Comparison of ENCODE assay signal across 26 cellular contexts in genomic region chr14:69819607-69820006, GRCh38. TPM values are rescaled to one million over a fixed set of nuclear protein-coding genes. Genes with fewer than 3 reads are reported as not detected.
DNase-seq lines count a peak whose midpoint lies in the region; ATAC-seq, FAIRE-seq and TF ChIP-seq lines count a peak whose summit lies in the region.
"Had no signal": no experiment of that assay in that cellular context is flagged by ENCODE, and none has a peak within 500 bp of the region (broad histone marks: within the 10 kb centered on the region; RNA-seq: fewer than 3 reads in every experiment).

No MANE protein-coding gene starts in this region.

- H3K4me1 ChIP-seq in A549: no peaks in the 10 kb centered on the region; the same call in 1 of the 3 replicates
- peaks cover 2 to 5% of the 10 kb centered on the region in 2 donors for H3K4me1 ChIP-seq in neuronal stem cell (ENCODE audit: control insufficient read depth in 2 of 2, insufficient read depth in 1 of 2, low read depth in 1 of 2, low read length in 2 of 2)

- no peak for TF ChIP-seq CTCF in A549 (IDR thresholded peaks at IDR 0.05)

- DNase-seq in A549 (ENCODE audit: low read depth in 1 of 2, low spot score in 1 of 2) (no peak), HTR-8/SVneo (ENCODE audit: insufficient read length, low spot score) (no peak), left kidney (ENCODE audit: low read depth, low spot score) (peak; percentile 42), neuronal stem cell (ENCODE audit: low spot score) (no peak), NCI-H446 treated with DMSO at 0.1 percent for 48 hours (lab: John Stamatoyannopoulos, UW) (no peak)
- no peak for DNase-seq in stimulated activated CD4-positive, alpha-beta T cell treated with anti-CD3 and anti-CD28 coated beads, Interleukin-2, amount 100 ng/mL, for 48 hours
- DNase-seq: CD4-positive, alpha-beta memory T cell; COR-L47; DMS53; KBM-7; MG63; NCI-H1105 treated with DMSO at 0.1 percent for 48 hours; NCI-H146; NCI-H1930; NCI-H2107; NCI-H524 treated with DMSO at 0.1 percent for 48 hours; NCI-H774; PC-9; SIG-M5; SK-N-SH; SW 1271 had no signal

- peak overlapping the region; percentile 13 for H2BK15ac ChIP-seq in neuronal stem cell (ENCODE audit: low read length)

- H2AFZ ChIP-seq in neuronal stem cell (ENCODE audit: low read length): peak overlapping the region; percentile 46
- H2AFZ ChIP-seq: PC-9 had no signal

- H3K4ac ChIP-seq in neuronal stem cell (ENCODE audit: low read length): no peak overlapping the region

- FAIRE-seq in A549 (lab: Jason Lieb, UNC): no peak
- peak; percentile 46 for FAIRE-seq in HTR-8/SVneo (lab: Jason Lieb, UNC)
- FAIRE-seq: G401.6 had no signal

- no peak for TF ChIP-seq POLR2A in A549 (IDR thresholded peaks at IDR 0.05; ENCODE audit: low read length)

- H3K4me3 ChIP-seq in A549 (no peak overlapping the region), neuronal stem cell (ENCODE audit: low read length in 2 of 2) (no peak overlapping the region)
- H3K4me3 ChIP-seq: MG63, PC-9 had no signal

- H2BK12ac ChIP-seq in neuronal stem cell (ENCODE audit: low read length): peak overlapping the region; percentile 59

- peak overlapping the region; percentile 65 to 69 for H3K27ac ChIP-seq in A549
- no peak overlapping the region for H3K27ac ChIP-seq in neuronal stem cell (replicated peaks; ENCODE audit: low read length)
- H3K27ac ChIP-seq: PC-9, RWPE1 had no signal

- CTCF ChIA-PET in A549 (lab: Yijun Ruan, JAX): interaction anchor here (2.1 to 15.3 kb wide), 4 partner anchors 12 to 254 kb away, joined by 8 to 199 read pairs (median 53); no protein-coding TSS in a partner anchor

- no peak overlapping the region for H3K9ac ChIP-seq in neuronal stem cell (ENCODE audit: low read depth, low read length, poor library complexity)
- H3K9ac ChIP-seq: SK-N-SH had no signal

- no peak for TF ChIP-seq RAD21 in A549 (conservative IDR thresholded peaks at IDR 0.05 in 1 of 2, IDR thresholded peaks at IDR 0.05 in 1 of 2)

- peak overlapping the region; percentile 8 for H2BK120ac ChIP-seq in neuronal stem cell (ENCODE audit: low read depth, low read length)

- peak; percentile 18 to 36; a peak in 2 of 6 replicates for ATAC-seq in A549
- ATAC-seq in HG02884 (IDR thresholded peaks at IDR 0.05; ENCODE audit: unreplicated experiment): no peak
- no peak for ATAC-seq in GM21786 (IDR thresholded peaks at IDR 0.05; ENCODE audit: unreplicated experiment)

- 72% methylated on average over 8 of the region's 8 CpGs for WGBS in A549 (ENCODE audit: missing lambda C conversion rate)
- WGBS in neuronal stem cell (ENCODE audit: extremely low coverage in 2 of 2, insufficient read length in 2 of 2, insufficient replicate concordance in 1 of 2), 2 donors: no CpG with 5 or more reads among the region's 8 CpGs

- H3K9me3 ChIP-seq in A549 (no peaks in the 10 kb centered on the region), neuronal stem cell (replicated peaks in 1 of 2; ENCODE audit: control insufficient read depth in 2 of 2, insufficient read depth in 1 of 2, low read depth in 1 of 2, low read length in 2 of 2) (peaks cover 0 to 2% of the 10 kb centered on the region in 2 donors)
- H3K9me3 ChIP-seq: MG63, SK-N-SH had no signal

- H3K14ac ChIP-seq in neuronal stem cell (ENCODE audit: low read length): peak overlapping the region; percentile 9

- no peak overlapping the region for H2AK5ac ChIP-seq in neuronal stem cell (ENCODE audit: low read depth, low read length)

- POLR2A ChIA-PET in A549 (lab: Yijun Ruan, JAX): interaction anchor here (1.2 kb wide), 1 partner anchor 254 kb away, joined by 3 read pairs; no protein-coding TSS in a partner anchor

- H3K4me2 ChIP-seq in A549: no peak overlapping the region; the same call in 2 of the 3 replicates
- H3K4me2 ChIP-seq in neuronal stem cell (ENCODE audit: insufficient read depth, low read length, poor library complexity, severe bottlenecking): no peak overlapping the region
- H3K4me2 ChIP-seq: PC-9 had no signal

- no peak overlapping the region for H4K8ac ChIP-seq in neuronal stem cell (ENCODE audit: low read depth, low read length)

- H2BK5ac ChIP-seq in neuronal stem cell (ENCODE audit: low read length): no peak overlapping the region

- no peak overlapping the region for H4K91ac ChIP-seq in neuronal stem cell (ENCODE audit: low read depth, low read length, poor library complexity)

- TF ChIP-seq EP300 in A549 (IDR thresholded peaks at IDR 0.05): no peak

- no peaks in the 10 kb centered on the region for H3K36me3 ChIP-seq in neuronal stem cell (replicated peaks in 1 of 2; ENCODE audit: control insufficient read depth in 2 of 2, insufficient read depth in 2 of 2, low read length in 2 of 2)
- H3K36me3 ChIP-seq: MG63 had no signal

- H3K18ac ChIP-seq in neuronal stem cell (ENCODE audit: low read length): peak overlapping the region; percentile 15

- H3K79me1 ChIP-seq in neuronal stem cell (ENCODE audit: low read depth, low read length): no peaks in the 10 kb centered on the region

- H3K23ac ChIP-seq in neuronal stem cell (ENCODE audit: low read depth, low read length, poor library complexity): no peak overlapping the region

- H3K27me3 ChIP-seq in neuronal stem cell (ENCODE audit: control insufficient read depth in 3 of 3, insufficient read depth in 3 of 3, low read depth in 1 of 3, low read length in 3 of 3): peaks cover 0 to 6% (median 0%) of the 10 kb centered on the region in 3 experiments
- H3K27me3 ChIP-seq: MG63 had no signal

TF ChIP-seq in A549, 52 proteins besides CTCF, POLR2A, EP300 and RAD21:
- TF ChIP-seq ZSCAN20 (CRISPR knock-in tag; IDR thresholded peaks at IDR 0.05): no peak
- no peak for TF ChIP-seq FOSB (CRISPR knock-in tag; IDR thresholded peaks at IDR 0.05)
- TF ChIP-seq CHD4 (IDR thresholded peaks at IDR 0.05; ENCODE audit: borderline replicate concordance): no peak
- TF ChIP-seq KDM5A (IDR thresholded peaks at IDR 0.05): no peak
- TF ChIP-seq POLR2AphosphoS2 (conservative IDR thresholded peaks at IDR 0.05; ENCODE audit: low read length): no peak
- no peak for TF ChIP-seq MAZ (IDR thresholded peaks at IDR 0.05; ENCODE audit: borderline replicate concordance, low read depth, low read length)
- TF ChIP-seq TP53 (CRISPR knock-in tag; IDR thresholded peaks at IDR 0.05): no peak
- no peak for TF ChIP-seq CBX8 (IDR thresholded peaks at IDR 0.05)
- TF ChIP-seq HDAC2 (IDR thresholded peaks at IDR 0.05): no peak
- TF ChIP-seq ESRRA (IDR thresholded peaks at IDR 0.05; ENCODE audit: borderline replicate concordance, low read length): no peak
- no peak for TF ChIP-seq PHF8 (IDR thresholded peaks at IDR 0.05; ENCODE audit: borderline replicate concordance, low read depth)
- no peak for TF ChIP-seq JUNB (IDR thresholded peaks at IDR 0.05)
- TF ChIP-seq ZNF302 (CRISPR knock-in tag; IDR thresholded peaks at IDR 0.05): no peak
- TF ChIP-seq NFE2L2 (conservative IDR thresholded peaks at IDR 0.05; ENCODE audit: low read length): no peak
- TF ChIP-seq SREBF2 (IDR thresholded peaks at IDR 0.05): no peak
- no peak for TF ChIP-seq EHF (CRISPR knock-in tag; IDR thresholded peaks at IDR 0.05)
- TF ChIP-seq KDM1A (IDR thresholded peaks at IDR 0.05; ENCODE audit: low read depth): no peak
- TF ChIP-seq RNF2 (IDR thresholded peaks at IDR 0.05; ENCODE audit: borderline replicate concordance, low read depth): no peak
- TF ChIP-seq NPAS2 (CRISPR knock-in tag; IDR thresholded peaks at IDR 0.05; ENCODE audit: borderline replicate concordance): no peak
- TF ChIP-seq CEBPB (IDR thresholded peaks at IDR 0.05): no peak

RNA-seq across cellular contexts. Expression of gene SLC10A1, which starts 22.6 kb away (rescaled TPM):
- polyA plus RNA-seq in A549 (2011; rRNA removed) (not detected in 2 replicates), A549 (2017; fragmentation: RNase III; extraction: RNeasy Plus Mini Kit Qiagen cat#74134 plus additional on column Dnase treatment) (not detected in 3 replicates)
- polyA plus RNA-seq in A549 (2012; cell fraction: cytosol; rRNA removed): not detected in 2 replicates
- polyA plus RNA-seq in A549 (2012; cell fraction: nucleus; rRNA removed): not detected in 2 replicates
- polyA minus RNA-seq in A549 (2011; rRNA and poly(A)+ RNA removed): not detected in 2 replicates
- not detected for polyA plus RNA-seq in neuronal stem cell (2013, experiment 1 of 2)
- polyA plus RNA-seq in neuronal stem cell (2013, experiment 2 of 2): not detected
- polyA plus RNA-seq: AG04450; CD4-positive, alpha-beta memory T cell; SK-N-SH had no signal

RNA-seq across cellular contexts. Expression of gene SRSF5, which starts 52.7 kb away (rescaled TPM):
- polyA plus RNA-seq in A549 (2011; rRNA removed) (184 and 355 TPM in 2 replicates), A549 (2017; fragmentation: RNase III; extraction: RNeasy Plus Mini Kit Qiagen cat#74134 plus additional on column Dnase treatment) (259 to 324 TPM (median 285 TPM) in 3 replicates)
- polyA plus RNA-seq in A549 (2012; cell fraction: cytosol; rRNA removed): 129 and 165 TPM in 2 replicates
- 133 and 179 TPM in 2 replicates for polyA plus RNA-seq in A549 (2012; cell fraction: nucleus; rRNA removed)
- polyA minus RNA-seq in A549 (2011; rRNA and poly(A)+ RNA removed): 110 and 139 TPM in 2 replicates
- polyA plus RNA-seq in neuronal stem cell (2013, experiment 1 of 2): 359 TPM
- 362 TPM for polyA plus RNA-seq in neuronal stem cell (2013, experiment 2 of 2)

RNA-seq across cellular contexts. Expression of gene SMOC1, which starts 59.6 kb away (rescaled TPM):
- 18.4 and 31.8 TPM in 2 replicates for polyA plus RNA-seq in A549 (2011; rRNA removed)
- 7.6 and 10.9 TPM in 2 replicates for polyA plus RNA-seq in A549 (2012; cell fraction: cytosol; rRNA removed)
- 24.1 and 24.7 TPM in 2 replicates for polyA plus RNA-seq in A549 (2012; cell fraction: nucleus; rRNA removed)
- 10.0 to 13.3 TPM (median 12.2 TPM) in 3 replicates for polyA plus RNA-seq in A549 (2017; fragmentation: RNase III; extraction: RNeasy Plus Mini Kit Qiagen cat#74134 plus additional on column Dnase treatment)
- 20.3 and 20.8 TPM in 2 replicates for polyA minus RNA-seq in A549 (2011; rRNA and poly(A)+ RNA removed)
- 180 TPM for polyA plus RNA-seq in neuronal stem cell (2013, experiment 1 of 2)
- 179 TPM for polyA plus RNA-seq in neuronal stem cell (2013, experiment 2 of 2)
- polyA plus RNA-seq: CD4-positive, alpha-beta memory T cell; SK-N-SH had no signal

Comparison
In these comparisons a context has a peak if more than half of its experiments do, and no peak if none do; other contexts are left out.
1. ATAC-seq: peak in A549 (2 of 2); none in HG02884 (single experiment) and GM21786 (single experiment).